In the genomic region with DNA sequence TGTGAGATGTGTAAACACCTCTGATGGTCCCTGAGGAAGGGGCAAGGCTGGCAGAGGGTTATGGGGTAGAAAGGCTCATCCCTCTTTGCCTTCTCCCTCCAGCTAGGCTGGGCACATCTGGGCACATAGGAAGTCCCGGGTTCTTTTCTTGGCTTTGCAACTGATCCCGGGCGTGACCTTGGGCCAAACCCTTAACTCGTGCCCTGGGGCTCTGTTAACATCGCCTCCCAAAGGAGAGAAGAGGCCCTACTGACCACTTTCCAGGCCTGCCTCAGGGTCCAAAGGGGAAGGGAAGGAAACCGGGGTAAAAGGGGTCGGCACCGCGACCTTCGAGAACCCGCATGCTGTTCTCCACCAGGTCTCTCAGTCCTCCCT, we compare ENCODE assay signal across 1 cellular context.
TF ChIP-seq lines count a peak whose summit lies in the region.

No MANE protein-coding gene starts in this region.

TF ChIP-seq in HCT116, 20 proteins besides CTCF, POLR2A, EP300 and RAD21 (continued from another document):
- TF ChIP-seq, protein P1, sequence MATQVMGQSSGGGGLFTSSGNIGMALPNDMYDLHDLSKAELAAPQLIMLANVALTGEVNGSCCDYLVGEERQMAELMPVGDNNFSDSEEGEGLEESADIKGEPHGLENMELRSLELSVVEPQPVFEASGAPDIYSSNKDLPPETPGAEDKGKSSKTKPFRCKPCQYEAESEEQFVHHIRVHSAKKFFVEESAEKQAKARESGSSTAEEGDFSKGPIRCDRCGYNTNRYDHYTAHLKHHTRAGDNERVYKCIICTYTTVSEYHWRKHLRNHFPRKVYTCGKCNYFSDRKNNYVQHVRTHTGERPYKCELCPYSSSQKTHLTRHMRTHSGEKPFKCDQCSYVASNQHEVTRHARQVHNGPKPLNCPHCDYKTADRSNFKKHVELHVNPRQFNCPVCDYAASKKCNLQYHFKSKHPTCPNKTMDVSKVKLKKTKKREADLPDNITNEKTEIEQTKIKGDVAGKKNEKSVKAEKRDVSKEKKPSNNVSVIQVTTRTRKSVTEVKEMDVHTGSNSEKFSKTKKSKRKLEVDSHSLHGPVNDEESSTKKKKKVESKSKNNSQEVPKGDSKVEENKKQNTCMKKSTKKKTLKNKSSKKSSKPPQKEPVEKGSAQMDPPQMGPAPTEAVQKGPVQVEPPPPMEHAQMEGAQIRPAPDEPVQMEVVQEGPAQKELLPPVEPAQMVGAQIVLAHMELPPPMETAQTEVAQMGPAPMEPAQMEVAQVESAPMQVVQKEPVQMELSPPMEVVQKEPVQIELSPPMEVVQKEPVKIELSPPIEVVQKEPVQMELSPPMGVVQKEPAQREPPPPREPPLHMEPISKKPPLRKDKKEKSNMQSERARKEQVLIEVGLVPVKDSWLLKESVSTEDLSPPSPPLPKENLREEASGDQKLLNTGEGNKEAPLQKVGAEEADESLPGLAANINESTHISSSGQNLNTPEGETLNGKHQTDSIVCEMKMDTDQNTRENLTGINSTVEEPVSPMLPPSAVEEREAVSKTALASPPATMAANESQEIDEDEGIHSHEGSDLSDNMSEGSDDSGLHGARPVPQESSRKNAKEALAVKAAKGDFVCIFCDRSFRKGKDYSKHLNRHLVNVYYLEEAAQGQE (IDR thresholded peaks at IDR 0.05; ENCODE audit: low read depth), result no peak
- TF ChIP-seq, protein P2, sequence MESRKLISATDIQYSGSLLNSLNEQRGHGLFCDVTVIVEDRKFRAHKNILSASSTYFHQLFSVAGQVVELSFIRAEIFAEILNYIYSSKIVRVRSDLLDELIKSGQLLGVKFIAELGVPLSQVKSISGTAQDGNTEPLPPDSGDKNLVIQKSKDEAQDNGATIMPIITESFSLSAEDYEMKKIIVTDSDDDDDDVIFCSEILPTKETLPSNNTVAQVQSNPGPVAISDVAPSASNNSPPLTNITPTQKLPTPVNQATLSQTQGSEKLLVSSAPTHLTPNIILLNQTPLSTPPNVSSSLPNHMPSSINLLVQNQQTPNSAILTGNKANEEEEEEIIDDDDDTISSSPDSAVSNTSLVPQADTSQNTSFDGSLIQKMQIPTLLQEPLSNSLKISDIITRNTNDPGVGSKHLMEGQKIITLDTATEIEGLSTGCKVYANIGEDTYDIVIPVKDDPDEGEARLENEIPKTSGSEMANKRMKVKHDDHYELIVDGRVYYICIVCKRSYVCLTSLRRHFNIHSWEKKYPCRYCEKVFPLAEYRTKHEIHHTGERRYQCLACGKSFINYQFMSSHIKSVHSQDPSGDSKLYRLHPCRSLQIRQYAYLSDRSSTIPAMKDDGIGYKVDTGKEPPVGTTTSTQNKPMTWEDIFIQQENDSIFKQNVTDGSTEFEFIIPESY (IDR thresholded peaks at IDR 0.05; ENCODE audit: extremely low read depth, insufficient replicate concordance, low read length), result no peak
- TF ChIP-seq POLR2AphosphoS5 (IDR thresholded peaks at IDR 0.05; ENCODE audit: low read depth, low read length) (no peak), EZH2 (IDR thresholded peaks at IDR 0.05) (no peak), ELF1 (IDR thresholded peaks at IDR 0.05; ENCODE audit: borderline replicate concordance, low read depth) (no peak), ATF3 (IDR thresholded peaks at IDR 0.05) (no peak)
TF ChIP-seq in HCT116: peak in this region for 0.
